8 cellular contexts compared by ENCODE assay signal in the genomic region with DNA sequence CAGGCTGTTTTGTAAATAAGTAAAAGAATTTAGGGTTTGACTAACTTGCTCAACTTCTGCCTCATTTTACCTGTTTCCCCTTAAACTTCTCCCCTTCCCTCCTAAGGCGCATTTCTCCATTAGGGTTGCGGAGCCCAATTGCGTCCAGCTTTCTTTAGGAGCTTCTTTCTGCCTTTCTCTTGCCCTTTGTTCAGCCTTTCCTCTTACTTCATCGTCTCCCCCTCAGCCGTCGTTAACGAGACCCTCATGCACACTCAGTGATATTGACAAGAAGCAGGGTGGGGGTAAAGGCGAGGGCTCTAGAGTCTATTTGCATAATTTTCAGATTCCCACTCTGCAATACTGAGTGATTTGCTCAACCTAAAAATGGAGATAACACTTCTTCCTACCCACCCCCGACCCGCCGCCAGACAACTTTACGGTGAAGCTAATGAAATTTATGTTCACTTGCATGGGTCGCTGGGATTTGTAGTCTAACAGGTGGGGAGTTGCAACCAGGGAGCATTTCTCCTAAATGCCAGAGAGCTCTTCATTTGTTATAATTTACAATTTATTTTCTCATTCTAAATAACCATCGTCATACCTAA. TPM values are rescaled to one million over a fixed set of nuclear protein-coding genes. Genes with fewer than 3 reads are reported as not detected.
DNase-seq lines count a peak whose midpoint lies in the region; ATAC-seq and TF ChIP-seq lines count a peak whose summit lies in the region.

No MANE protein-coding gene starts in this region.

- H3K4me1 ChIP-seq in right cardiac atrium (ENCODE audit: control insufficient read depth, insufficient read depth, low read length) (no peaks in the 10 kb centered on the region), skeletal muscle tissue (ENCODE audit: control insufficient read depth in 3 of 3, insufficient read depth in 3 of 3, low read length in 3 of 3) (peaks cover 5 to 24% (median 8%) of the 10 kb centered on the region in 3 donors)

- intact Hi-C loops in right cardiac atrium (cut with DNase I) (loop anchor here in 3 of 4 donors (5.0 to 10.0 kb wide), 3 partner anchors 182 to 334 kb away; a partner anchor contains a TSS), posterior vena cava (cut with DNase I) (loop anchor here (10.0 kb wide), 2 partner anchors 192 to 332 kb away; a partner anchor contains a TSS)

- 19% methylated on average over 14 of the region's 14 CpGs for WGBS in right cardiac atrium

- no peaks in the 10 kb centered on the region for H3K9me3 ChIP-seq in right cardiac atrium (ENCODE audit: control insufficient read depth, low read length)
- no peaks in the 10 kb centered on the region for H3K9me3 ChIP-seq in skeletal muscle tissue (ENCODE audit: control insufficient read depth in 3 of 3, low read length in 3 of 3)

- peak overlapping the region; percentile 93 to 96 (median 93) for H3K9ac ChIP-seq in skeletal muscle tissue (ENCODE audit: low read depth in 1 of 3, low read length in 3 of 3)

- TF ChIP-seq CTCF in GM12865 (IDR thresholded peaks at IDR 0.05; ENCODE audit: insufficient read depth, low read depth, low read length, missing control alignments), result no peak

- no peak for DNase-seq in GM12865 (ENCODE audit: low read depth)
- peak; percentile 74 for DNase-seq in NCI-H69 (lab: John Stamatoyannopoulos, UW)
- peak; percentile 22 for DNase-seq in activated effector memory CD4-positive, alpha-beta T cell treated with Interleukin-2 at 50 U/mL for 16 hours
- no peak for DNase-seq in right cardiac atrium
- DNase-seq in posterior vena cava (ENCODE audit: low spot score), result no peak
- no peak for DNase-seq in LoVo (ENCODE audit: low spot score)

- no peaks in the 10 kb centered on the region for H3K27me3 ChIP-seq in right cardiac atrium (ENCODE audit: control insufficient read depth, insufficient read depth)
- no peaks in the 10 kb centered on the region for H3K27me3 ChIP-seq in skeletal muscle tissue (ENCODE audit: control insufficient read depth in 3 of 3, insufficient read depth in 3 of 3, low read length in 3 of 3)

- peak overlapping the region; percentile 89 for H3K4me3 ChIP-seq in GM12865 (ENCODE audit: low read depth, low read length)
- H3K4me3 ChIP-seq in right cardiac atrium (ENCODE audit: low read length), result peak overlapping the region; percentile 77
- peak overlapping the region; percentile 94 to 99 (median 97) for H3K4me3 ChIP-seq in skeletal muscle tissue (ENCODE audit: low read length in 3 of 3)

- no peak for ATAC-seq in right cardiac atrium
- ATAC-seq in HG02798 (IDR thresholded peaks at IDR 0.05; ENCODE audit: poor library complexity, unreplicated experiment), result no peak

- H3K27ac ChIP-seq in right cardiac atrium (ENCODE audit: low read length) (peak overlapping the region; percentile 95), skeletal muscle tissue (ENCODE audit: low read depth, low read length) (peak overlapping the region; percentile 91)

- peaks cover 0 to 3% (median 0%) of the 10 kb centered on the region in 3 donors for H3K36me3 ChIP-seq in skeletal muscle tissue (ENCODE audit: control insufficient read depth in 3 of 3, insufficient read depth in 3 of 3, low read length in 3 of 3)

RNA-seq across cellular contexts. Expression of a gene that starts 1.3 kb away (rescaled TPM):
- 1 to 10 TPM; 2.5 to 3.5 (median 3.2) TPM for total RNA-seq in right cardiac atrium
- 1.6 TPM for polyA plus RNA-seq in right cardiac atrium
- total RNA-seq in skeletal muscle tissue, result 0.52 TPM
- total RNA-seq in posterior vena cava, result 10 to 100 TPM in 1 of 2 donors, 1 to 10 TPM in 1; 6.9 to 10.5 TPM

Comparison
In these comparisons a context has a peak if more than half of its experiments do, and no peak if none do; other contexts are left out.
1. DNase-seq: peak in NCI-H69 (single experiment) and activated effector memory CD4-positive, alpha-beta T cell treated with Interleukin-2 at 50 U/mL for 16 hours (single experiment); none in GM12865 (single experiment), right cardiac atrium (0 of 3), posterior vena cava (single experiment) and LoVo (single experiment).
2. Peak in every context shown above with its lines, with median percentiles within 50 percentile points of each other: H3K4me3 ChIP-seq.